Comparison of ENCODE assay signal across 20 cellular contexts in the genomic region with DNA sequence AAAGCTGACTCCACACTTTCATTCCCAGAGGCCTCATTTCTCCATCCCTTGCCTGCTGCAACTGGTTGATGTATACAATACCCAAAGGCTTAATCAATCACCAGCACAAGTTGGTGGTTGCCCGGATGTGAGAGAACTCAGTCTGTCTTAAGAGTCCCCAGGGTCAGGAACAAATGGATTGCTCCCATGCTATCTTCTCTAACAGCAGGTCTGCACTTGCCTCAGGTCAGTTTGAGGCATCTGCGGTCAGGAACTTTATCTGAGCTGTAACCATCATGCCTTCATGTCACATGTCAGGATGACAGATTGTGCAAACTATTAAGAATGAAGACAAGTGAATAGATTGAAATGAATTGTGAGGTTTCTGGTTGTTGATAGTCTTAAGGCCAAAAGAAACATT. TPM values are rescaled to one million over a fixed set of nuclear protein-coding genes. Genes with fewer than 3 reads are reported as not detected.
"Had no signal": no experiment of that assay in that cellular context is flagged by ENCODE, and none has a peak within 500 bp of the region (broad histone marks: within the 10 kb centered on the region; RNA-seq: fewer than 3 reads in every experiment).

No MANE protein-coding gene starts in this region.

- DNase-seq: activated CD4-positive, alpha-beta T cell treated with anti-CD3 and anti-CD28 coated beads for 1 hour; activated CD4-positive, alpha-beta T cell treated with anti-CD3 and anti-CD28 coated beads, Interleukin-2, amount 50 U/mL, for 48 hours; activated effector memory CD4-positive, alpha-beta T cell treated with anti-CD3 and anti-CD28 coated beads, Interleukin-2, amount 50 U/mL, for 16 hours; activated T-cell treated with anti-CD3 and anti-CD28 coated beads, Interleukin-2, amount 50 U/mL, for 4 hours; amniotic stem cell; body of pancreas; dermis blood vessel endothelial cell; left colon; naive thymus-derived CD8-positive, alpha-beta T cell; occipital lobe; sigmoid colon; stimulated activated CD4-positive, alpha-beta T cell treated with anti-CD3 and anti-CD28 coated beads, Interleukin-12 subunit alpha, Interleukin-12 subunit beta, amount 100 ng/mL, for 4 hours; stimulated activated naive CD8-positive, alpha-beta T cell treated with anti-CD3 and anti-CD28 coated beads, Interleukin-15, Interleukin-2, amounts not matched to agents 100 U/mL and 50 U/mL, for 24 hours had no signal

- H3K4me3 ChIP-seq: body of pancreas, sigmoid colon, suprapubic skin had no signal

- H3K9me3 ChIP-seq: body of pancreas, sigmoid colon, suprapubic skin had no signal

- H3K36me3 ChIP-seq: sigmoid colon, suprapubic skin had no signal

- H3K27me3 ChIP-seq: body of pancreas, sigmoid colon, suprapubic skin had no signal

- ATAC-seq: activated naive CD4-positive, alpha-beta T cell treated with anti-CD3 and anti-CD28 coated beads, Interleukin-2, amount 50 U/mL, for 72 hours; activated T-cell treated with anti-CD3 and anti-CD28 coated beads, Interleukin-2, amount 50 U/mL, for 4 hours; body of pancreas; esophagus mucosa; left colon; naive thymus-derived CD8-positive, alpha-beta T cell; stimulated activated naive CD8-positive, alpha-beta T cell treated with anti-CD3 and anti-CD28 coated beads, Interleukin-15, Interleukin-2, amounts not matched to agents 100 U/mL and 50 U/mL, for 24 hours had no signal

- H3K27ac ChIP-seq: body of pancreas, sigmoid colon, suprapubic skin had no signal

- H3K4me1 ChIP-seq: body of pancreas had no signal

RNA-seq across cellular contexts. Expression of a gene that starts 56.1 kb away (rescaled TPM):
- total RNA-seq: activated naive CD4-positive, alpha-beta T cell treated with anti-CD3 and anti-CD28 coated beads, Interleukin-2, amount 50 U/mL, for 72 hours; activated T-cell treated with anti-CD3 and anti-CD28 coated beads, Interleukin-2, amount 50 U/mL, for 4 hours; body of pancreas; dermis blood vessel endothelial cell; esophagus mucosa; left colon; lung microvascular endothelial cell; mononuclear cell; naive thymus-derived CD8-positive, alpha-beta T cell; pulmonary artery endothelial cell; sigmoid colon; urinary bladder had no signal
- polyA plus RNA-seq: naive thymus-derived CD8-positive, alpha-beta T cell; urinary bladder had no signal
